ENCODE assay signal across 13 cellular contexts in genomic region chr12:114479831-114480230, GRCh38.
DNase-seq lines count a peak whose midpoint lies in the region; ATAC-seq and TF ChIP-seq lines count a peak whose summit lies in the region.
"Had no signal": no experiment of that assay in that cellular context is flagged by ENCODE, and none has a peak within 500 bp of the region (broad histone marks: within the 10 kb centered on the region; RNA-seq: fewer than 3 reads in every experiment).

No MANE protein-coding gene starts in this region.

- peaks cover 12% of the 10 kb centered on the region for H3K4me1 Mint-ChIP-seq in chondrocyte (ENCODE audit: low read depth)

- no peak overlapping the region for H3K27ac Mint-ChIP-seq in chondrocyte (ENCODE audit: unreplicated experiment)
- H3K27ac Mint-ChIP-seq: activated CD4-positive, alpha-beta T cell treated with anti-CD3 and anti-CD28 coated beads, Interleukin-2, amount 10 ng/mL, durations not matched to agents 7 days and 5 days had no signal

- no peaks in the 10 kb centered on the region for H3K36me3 Mint-ChIP-seq in chondrocyte (ENCODE audit: low read depth)

- H3K4me1 ChIP-seq in right lobe of liver = peaks cover 0 to 14% (median 0%) of the 10 kb centered on the region in 4 donors
- no peaks in the 10 kb centered on the region for H3K4me1 ChIP-seq in urinary bladder (ENCODE audit: insufficient read depth)

- no peak for TF ChIP-seq POLR2A in right lobe of liver (IDR thresholded peaks at IDR 0.05)

- DNase-seq in stimulated activated CD4-positive, alpha-beta T cell treated with anti-CD3 and anti-CD28 coated beads, Interleukin-15, amount 100 ng/mL, for 24 hours = peak; percentile 3
- no peak for DNase-seq in stimulated activated CD4-positive, alpha-beta T cell treated with anti-CD3 and anti-CD28 coated beads, Interleukin-2, amount 100 ng/mL, for 48 hours
- DNase-seq in chondrocyte (ENCODE audit: low spot score) (no peak), right lobe of liver (no peak), ureter (ENCODE audit: low spot score) (no peak), dorsolateral prefrontal cortex (no peak)
- DNase-seq: activated CD4-positive, alpha-beta T cell treated with anti-CD3 and anti-CD28 coated beads, Interleukin-2, amount 10 ng/mL, durations not matched to agents 7 days and 5 days; cortex of kidney; DMS53; Karpas-422; OCI-M1 had no signal

- H3K36me3 ChIP-seq in right lobe of liver (no peaks in the 10 kb centered on the region), urinary bladder (ENCODE audit: insufficient read depth) (no peaks in the 10 kb centered on the region)

- no peak overlapping the region for H3K27ac ChIP-seq in right lobe of liver
- no peak overlapping the region for H3K27ac ChIP-seq in urinary bladder (ENCODE audit: low read depth)
- H3K27ac ChIP-seq in dorsolateral prefrontal cortex = no peak overlapping the region

- intact Hi-C loops in right lobe of liver (cut with DNase I) = no loop called here
- intact Hi-C loops in dorsolateral prefrontal cortex (cut with DNase I) = loop anchor here (5.0 to 10.0 kb wide), 2 partner anchors 313 to 315 kb away; no protein-coding TSS in a partner anchor

- peaks cover 5% of the 10 kb centered on the region for H3K9me3 Mint-ChIP-seq in chondrocyte (ENCODE audit: low read depth)
- H3K9me3 Mint-ChIP-seq: activated CD4-positive, alpha-beta T cell treated with anti-CD3 and anti-CD28 coated beads, Interleukin-2, amount 10 ng/mL, durations not matched to agents 7 days and 5 days had no signal

- H3K9me3 ChIP-seq in right lobe of liver = no peaks in the 10 kb centered on the region

- peaks cover 54% of the 10 kb centered on the region for H3K27me3 Mint-ChIP-seq in chondrocyte (ENCODE audit: low read depth)

- peak overlapping the region; percentile 53 for H3K4me3 Mint-ChIP-seq in chondrocyte (ENCODE audit: unreplicated experiment)
- H3K4me3 Mint-ChIP-seq: activated CD4-positive, alpha-beta T cell treated with anti-CD3 and anti-CD28 coated beads, Interleukin-2, amount 10 ng/mL, durations not matched to agents 7 days and 5 days had no signal

- peak in 2 of 4 donors; percentile 17 to 22 for ATAC-seq in right lobe of liver
- ATAC-seq in HG02840 (IDR thresholded peaks at IDR 0.05; ENCODE audit: low FRiP score, unreplicated experiment) = no peak

- no peak for TF ChIP-seq CTCF in chondrocyte (IDR thresholded peaks at IDR 0.05)
- TF ChIP-seq CTCF in right lobe of liver (IDR thresholded peaks at IDR 0.05) = no peak
- TF ChIP-seq CTCF in dorsolateral prefrontal cortex (IDR thresholded peaks at IDR 0.05 in 54 of 56, conservative IDR thresholded peaks at IDR 0.05 in 2 of 56; ENCODE audit: low read depth in 1 of 56, partially characterized antibody in 56 of 56) = no peak

- H3K27me3 ChIP-seq in right lobe of liver = peaks cover 6 to 10% of the 10 kb centered on the region in 2 donors
- peaks cover 16 to 95% (median 80%) of the 10 kb centered on the region in 45 donors for H3K27me3 ChIP-seq in dorsolateral prefrontal cortex

- 3% methylated on average over 22 of the region's 22 CpGs for WGBS in right lobe of liver (ENCODE audit: insufficient coverage, low coverage, low lambda C conversion rate, missing lambda C conversion rate)
- WGBS in urinary bladder = 5% methylated on average over 22 of the region's 22 CpGs

- H3K4me3 ChIP-seq in right lobe of liver = peak overlapping the region in 2 of 3 donors; percentile 9 to 27
- peak overlapping the region; percentile 23 for H3K4me3 ChIP-seq in urinary bladder (ENCODE audit: low read depth, low read length)
- H3K4me3 ChIP-seq in dorsolateral prefrontal cortex = peak overlapping the region in 24 of 59 donors; percentile 4 to 50 (median 36)

Comparison
In these comparisons a context has a peak if more than half of its experiments do, and no peak if none do; other contexts are left out.
1. intact Hi-C loops: an anchor here in dorsolateral prefrontal cortex (5.0 to 10.0 kb wide); none called in right lobe of liver.